Comparison of ENCODE assay signal across 14 cellular contexts in the genomic region with DNA sequence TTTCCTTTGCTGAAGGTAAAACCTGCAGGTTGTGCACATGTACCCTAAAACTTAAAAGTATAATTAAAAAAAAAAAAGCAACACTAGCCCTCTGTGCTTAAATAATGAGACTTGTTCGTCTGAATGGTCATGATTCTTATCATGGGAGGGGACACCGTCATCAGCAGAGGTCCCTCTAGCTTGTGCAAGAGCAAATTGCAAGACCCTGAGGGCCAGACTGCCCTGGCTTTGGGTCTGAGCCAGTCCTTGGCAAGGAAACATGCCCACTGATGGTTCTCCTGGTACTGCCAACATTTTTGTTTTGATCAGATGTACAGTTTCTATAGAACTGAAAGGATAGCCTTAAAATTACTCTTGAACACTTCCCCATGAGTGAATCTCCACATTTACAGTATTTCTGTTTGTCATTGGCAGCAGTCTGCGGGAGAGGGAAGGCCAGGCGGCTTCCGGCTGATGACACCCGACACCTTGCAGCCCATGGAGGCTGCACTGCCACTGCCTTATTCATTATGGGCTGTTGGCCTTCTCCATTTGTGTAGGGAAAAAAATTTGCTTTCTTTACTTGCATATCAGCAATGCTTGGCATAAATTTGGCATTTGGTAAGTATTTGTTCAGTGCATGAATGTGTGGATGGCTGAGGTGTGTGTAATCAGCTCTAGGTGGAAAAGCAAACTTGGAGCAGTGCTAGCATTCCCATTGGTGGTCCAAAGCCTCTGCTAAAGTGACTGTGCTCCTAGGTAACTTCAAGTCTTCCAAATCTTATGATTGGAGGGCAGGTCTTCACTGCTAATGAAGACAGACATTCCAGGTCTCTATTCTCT.
"Had no signal": no experiment of that assay in that cellular context is flagged by ENCODE, and none has a peak within 500 bp of the region (broad histone marks: within the 10 kb centered on the region; RNA-seq: fewer than 3 reads in every experiment).

No MANE protein-coding gene starts in this region.

- ATAC-seq: left ventricle myocardium superior had no signal

- H3K9me3 Mint-ChIP-seq: activated naive CD8-positive, alpha-beta T cell treated with anti-CD3 and anti-CD28 coated beads for 36 hours; neural crest cell had no signal

- H3K27ac Mint-ChIP-seq: activated naive CD8-positive, alpha-beta T cell treated with anti-CD3 and anti-CD28 coated beads for 36 hours; endodermal cell had no signal

- DNase-seq: activated CD4-positive, alpha-beta T cell treated with anti-CD3 and anti-CD28 coated beads, Interleukin-2, amount 50 U/mL, for 1 hour; activated effector memory CD4-positive, alpha-beta T cell treated with Interleukin-2 at 50 U/mL for 16 hours; activated naive CD8-positive, alpha-beta T cell treated with anti-CD3 and anti-CD28 coated beads for 36 hours; activated T-cell treated with anti-CD3 and anti-CD28 coated beads, Interleukin-2, amount 50 U/mL, for 1 hour; dermis blood vessel endothelial cell; endodermal cell; erythroblast; kidney; left ventricle myocardium superior; mesenchymal stem cell; retina; stomach had no signal

- H3K27ac ChIP-seq: stomach, thoracic aorta had no signal

- H3K4me3 ChIP-seq: stomach, thoracic aorta had no signal

- H3K9me3 ChIP-seq: stomach, thoracic aorta had no signal

- H3K36me3 Mint-ChIP-seq: activated naive CD8-positive, alpha-beta T cell treated with anti-CD3 and anti-CD28 coated beads for 36 hours had no signal

- H3K4me3 Mint-ChIP-seq: activated naive CD8-positive, alpha-beta T cell treated with anti-CD3 and anti-CD28 coated beads for 36 hours; endodermal cell; neural crest cell had no signal

- H3K36me3 ChIP-seq: stomach, thoracic aorta had no signal
